22 cellular contexts compared by ENCODE assay signal in the genomic region with DNA sequence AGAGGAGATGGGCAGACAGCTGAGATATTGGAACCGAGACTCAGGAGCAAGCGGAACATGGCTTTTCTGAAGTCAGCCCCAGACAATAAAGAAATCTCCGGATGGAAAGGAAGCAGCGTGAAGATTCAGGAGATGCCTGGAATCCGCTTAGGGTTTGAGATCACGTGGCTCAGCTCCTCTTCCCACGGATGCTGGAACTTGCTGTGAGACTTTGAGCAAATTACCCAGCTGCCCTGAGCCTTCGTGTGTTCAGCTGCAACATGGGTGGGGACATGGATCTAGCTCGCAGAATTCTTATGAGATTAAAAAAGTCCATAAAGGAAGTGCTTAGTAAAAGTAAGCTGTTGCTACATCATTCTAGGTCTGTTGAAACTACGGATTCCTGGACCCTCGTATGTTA.
"Had no signal": no experiment of that assay in that cellular context is flagged by ENCODE, and none has a peak within 500 bp of the region (broad histone marks: within the 10 kb centered on the region; RNA-seq: fewer than 3 reads in every experiment).

No MANE protein-coding gene starts in this region.

- H3K27ac ChIP-seq: ascending aorta, right atrium auricular region, skin epidermis, stomach, suprapubic skin, tibial nerve had no signal

- H3K4me3 ChIP-seq: ascending aorta, lung, right atrium auricular region, skin epidermis, stomach, suprapubic skin, tibial nerve had no signal

- H3K27me3 ChIP-seq: ascending aorta, right atrium auricular region, stomach, suprapubic skin, tibial nerve had no signal

- ATAC-seq: activated CD8-positive, alpha-beta memory T cell treated with anti-CD3 and anti-CD28 coated beads, Interleukin-2, amount 10 ng/mL, durations not matched to agents 7 days and 5 days; activated CD8-positive, alpha-beta T cell treated with anti-CD3 and anti-CD28 coated beads for 36 hours; activated naive CD4-positive, alpha-beta T cell treated with anti-CD3 and anti-CD28 coated beads, Interleukin-2, amount 50 U/mL, for 72 hours; left colon; natural killer cell; T-helper 17 cell had no signal

- H3K36me3 ChIP-seq: ascending aorta, right atrium auricular region, stomach, suprapubic skin, tibial nerve had no signal

- FAIRE-seq: frontal cortex, islet of Langerhans had no signal

- DNase-seq: activated CD4-positive, alpha-beta T cell treated with anti-CD3 and anti-CD28 coated beads for 48 hours; activated CD8-positive, alpha-beta memory T cell treated with anti-CD3 and anti-CD28 coated beads, Interleukin-2, amount 10 ng/mL, durations not matched to agents 7 days and 5 days; activated CD8-positive, alpha-beta T cell treated with anti-CD3 and anti-CD28 coated beads for 36 hours; activated gamma-delta T cell treated with Interleukin-2 at 50 U/mL for 16 hours; central memory CD4-positive, alpha-beta T cell; dermis blood vessel endothelial cell; effector CD8-positive, alpha-beta T cell; left colon; natural killer cell; stimulated activated CD4-positive, alpha-beta T cell treated with anti-CD3 and anti-CD28 coated beads, Interleukin-1b, Interleukin-23, amount 100 ng/mL, for 48 hours; stomach; SW 1271; T-helper 17 cell had no signal

- H3K4me1 ChIP-seq: ascending aorta, tibial nerve had no signal

- H3K9me3 ChIP-seq: ascending aorta, right atrium auricular region, stomach, suprapubic skin had no signal
